In genomic region chr10:30434273-30435067, GRCh38 we compare ENCODE assay signal across 8 cellular contexts. TPM values are rescaled to one million over a fixed set of nuclear protein-coding genes. Genes with fewer than 3 reads are reported as not detected.
DNase-seq lines count a peak whose midpoint lies in the region; ATAC-seq, FAIRE-seq and TF ChIP-seq lines count a peak whose summit lies in the region.

No MANE protein-coding gene starts in this region.

- TF ChIP-seq CTCF in neural cell (IDR thresholded peaks at IDR 0.05; ENCODE audit: poor library complexity, severe bottlenecking) (no peak), thyroid gland (IDR thresholded peaks at IDR 0.05) (no peak)

- peak; percentile 58 for DNase-seq in AG08395 (ENCODE audit: low spot score)
- peak; percentile 72 for DNase-seq in RCC 7860 (ENCODE audit: low spot score)
- peak; percentile 89 for DNase-seq in activated effector memory CD4-positive, alpha-beta T cell treated with anti-CD3 and anti-CD28 coated beads, Interleukin-2, amount 50 U/mL, for 16 hours
- DNase-seq in fibroblast of the conjunctiva (ENCODE audit: low read depth), result peak; percentile 57
- peak; percentile 89 to 91 for DNase-seq in thyroid gland

- peak overlapping the region; percentile 71 for H3K9ac ChIP-seq in neural cell (ENCODE audit: low read length)

- H3K27ac ChIP-seq in neural cell (ENCODE audit: low read length) (no peak overlapping the region), thyroid gland (peak overlapping the region; percentile 98 to 100 (median 99))

- no peaks in the 10 kb centered on the region for H3K9me2 ChIP-seq in neural cell (ENCODE audit: insufficient read depth, low read length)

- H3K4me3 ChIP-seq in neural cell (ENCODE audit: low read length), result peak overlapping the region; percentile 97
- peak overlapping the region; percentile 47 to 93 (median 91) for H3K4me3 ChIP-seq in thyroid gland (replicated peaks in 1 of 3)

- ATAC-seq in GM18868 (IDR thresholded peaks at IDR 0.05; ENCODE audit: unreplicated experiment) (peak; percentile 53), HG03103 (IDR thresholded peaks at IDR 0.05; ENCODE audit: low read depth, unreplicated experiment) (peak; percentile 35)

- H3F3A ChIP-seq in neural cell (ENCODE audit: insufficient read depth, low read length, poor library complexity, severe bottlenecking), result no peaks in the 10 kb centered on the region

- H3K79me2 ChIP-seq in neural cell (replicated peaks; ENCODE audit: insufficient read depth, low read length), result no peaks in the 10 kb centered on the region

- peak overlapping the region; percentile 82 for H2AFZ ChIP-seq in neural cell (ENCODE audit: low read depth, low read length)

- H3K36me3 ChIP-seq in neural cell (ENCODE audit: insufficient read depth, low read length) (no peaks in the 10 kb centered on the region), thyroid gland (peaks cover 0 to 3% of the 10 kb centered on the region in 2 donors)

- peak overlapping the region; percentile 49 for H3K4me2 ChIP-seq in neural cell (ENCODE audit: low read length)

- no peaks in the 10 kb centered on the region for H3K9me3 ChIP-seq in neural cell (ENCODE audit: low read length)
- H3K9me3 ChIP-seq in thyroid gland, result no peaks in the 10 kb centered on the region

- no peak for TF ChIP-seq EP300 in neural cell (conservative IDR thresholded peaks at IDR 0.05; ENCODE audit: poor library complexity, severe bottlenecking)

- FAIRE-seq in RCC 7860 (lab: Jason Lieb, UNC), result no peak

- TF ChIP-seq RAD21 in neural cell (conservative IDR thresholded peaks at IDR 0.05), result no peak

- H3K27me3 ChIP-seq in neural cell (ENCODE audit: insufficient read depth, low read depth, low read length) (no peaks in the 10 kb centered on the region), thyroid gland (no peaks in the 10 kb centered on the region)

- H3K4me1 ChIP-seq in thyroid gland, result peaks cover 38 to 45% of the 10 kb centered on the region in 2 donors

- H4K20me1 ChIP-seq in neural cell (ENCODE audit: insufficient read depth), result no peaks in the 10 kb centered on the region

- peak; percentile 90 to 95 for TF ChIP-seq POLR2A in thyroid gland (IDR thresholded peaks at IDR 0.05)

- 0 to 1% methylated on average over 7 to 14 of the region's 56 CpGs for WGBS in thyroid gland, 2 donors

- intact Hi-C loops in thyroid gland (cut with DNase I), result no loop called here

TF ChIP-seq in neural cell, 6 proteins besides CTCF, POLR2A, EP300 and RAD21:
- TF ChIP-seq MXI1 (conservative IDR thresholded peaks at IDR 0.05; ENCODE audit: poor library complexity, severe bottlenecking), result peak; percentile 61
- no peak for TF ChIP-seq REST (IDR thresholded peaks at IDR 0.05; ENCODE audit: borderline replicate concordance)
- TF ChIP-seq POLR2AphosphoS5 (IDR thresholded peaks at IDR 0.05), result no peak
- TF ChIP-seq EZH2 (IDR thresholded peaks at IDR 0.05; ENCODE audit: borderline replicate concordance, insufficient read depth, low read length, poor library complexity, severe bottlenecking), result no peak

RNA-seq across cellular contexts. Expression of gene MAP3K8, which starts 0.5 kb away (rescaled TPM):
- 1.5 and 2.0 TPM in 2 replicates for polyA plus RNA-seq in neural cell
- polyA minus RNA-seq in neural cell, result 0.46 and 0.73 TPM in 2 replicates
- 10 to 100 TPM in 3 of 4 donors, 1 to 10 TPM in 1; 9.7 to 37.9 (median 22.7) TPM for total RNA-seq in thyroid gland
